ENCODE assay signal across 22 cellular contexts in the genomic region with DNA sequence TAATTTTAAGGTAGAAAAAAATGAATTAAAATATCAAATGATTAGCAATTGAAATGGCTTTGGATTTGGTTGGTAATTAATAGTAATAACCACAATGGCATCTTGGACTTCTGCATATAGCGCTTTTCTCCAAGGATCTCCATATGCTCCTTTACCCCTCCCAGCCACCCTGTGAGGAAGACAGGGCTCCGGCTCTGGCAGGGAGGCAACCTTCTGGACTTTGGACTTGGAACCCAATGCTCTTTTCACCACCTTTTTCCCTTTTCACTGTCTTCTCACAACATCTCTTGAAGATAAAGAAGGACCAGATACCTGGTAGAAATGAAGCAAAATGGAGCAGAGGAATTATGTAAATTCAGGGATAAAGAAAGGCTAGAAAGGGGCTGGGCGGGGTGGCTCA. TPM values are rescaled to one million over a fixed set of nuclear protein-coding genes. Genes with fewer than 3 reads are reported as not detected.
DNase-seq lines count a peak whose midpoint lies in the region; ATAC-seq and TF ChIP-seq lines count a peak whose summit lies in the region.
"Had no signal": no experiment of that assay in that cellular context is flagged by ENCODE, and none has a peak within 500 bp of the region (broad histone marks: within the 10 kb centered on the region; RNA-seq: fewer than 3 reads in every experiment).

No MANE protein-coding gene starts in this region.

- intact Hi-C loops in activated naive CD4-positive, alpha-beta T cell treated with anti-CD3 and anti-CD28 coated beads for 36 hours (cut with micrococcal nuclease), result no loop called here
- intact Hi-C loops in activated T-helper 1 cell treated with anti-CD3 and anti-CD28 coated beads, Interleukin-12 subunit alpha, Interleukin-12 subunit beta, Interleukin-2, Interleukin-4 antibody, amounts not matched to agents 30 ng/mL and 10 ng/mL and 1 ng/mL, durations not matched to agents 14 hours and 24 hours and 36 hours (cut with micrococcal nuclease), result loop anchor here (2.0 to 5.0 kb wide), 2 partner anchors 89 to 465 kb away; no protein-coding TSS in a partner anchor
- intact Hi-C loops in mucosa of descending colon (cut with DNase I, micrococcal nuclease), result no loop called here
- intact Hi-C loops in heart left ventricle (cut with DNase I), result no loop called here

- H3K27me3 ChIP-seq in heart left ventricle, result no peaks in the 10 kb centered on the region
- H3K27me3 ChIP-seq: BLaER1 had no signal

- CTCF ChIA-PET in activated naive CD4-positive, alpha-beta T cell treated with anti-CD3 and anti-CD28 coated beads for 36 hours (lab: Charles Lee), result interaction anchor here (0.7 kb wide), 1 partner anchor 10 kb away, joined by 3 read pairs; no protein-coding TSS in a partner anchor

- H3K27ac Mint-ChIP-seq in activated naive CD4-positive, alpha-beta T cell treated with anti-CD3 and anti-CD28 coated beads, Interleukin-2, amount 50 U/mL, for 24 hours, result peak overlapping the region; percentile 59
- H3K27ac Mint-ChIP-seq in activated naive CD4-positive, alpha-beta T cell treated with anti-CD3 and anti-CD28 coated beads for 36 hours, result no peak overlapping the region
- peak overlapping the region; percentile 15 for H3K27ac Mint-ChIP-seq in activated T-helper 1 cell treated with anti-CD3 and anti-CD28 coated beads, Interleukin-12 subunit alpha, Interleukin-12 subunit beta, Interleukin-2, Interleukin-4 antibody, amounts not matched to agents 30 ng/mL and 10 ng/mL and 1 ng/mL, durations not matched to agents 14 hours and 24 hours and 36 hours
- H3K27ac Mint-ChIP-seq: B cell; CD8-positive, alpha-beta T cell; HFFc6 had no signal

- ATAC-seq in left lobe of liver (peak; percentile 31), mucosa of descending colon (peak; percentile 70), heart left ventricle (no peak)
- ATAC-seq: CD8-positive, alpha-beta T cell; GM12878 had no signal

- H3K36me3 Mint-ChIP-seq in activated naive CD4-positive, alpha-beta T cell treated with anti-CD3 and anti-CD28 coated beads, Interleukin-2, amount 50 U/mL, for 24 hours, result peaks cover 2% of the 10 kb centered on the region
- no peaks in the 10 kb centered on the region for H3K36me3 Mint-ChIP-seq in activated naive CD4-positive, alpha-beta T cell treated with anti-CD3 and anti-CD28 coated beads for 36 hours (ENCODE audit: low read depth)
- peaks cover under 1% of the 10 kb centered on the region for H3K36me3 Mint-ChIP-seq in activated T-helper 1 cell treated with anti-CD3 and anti-CD28 coated beads, Interleukin-12 subunit alpha, Interleukin-12 subunit beta, Interleukin-2, Interleukin-4 antibody, amounts not matched to agents 30 ng/mL and 10 ng/mL and 1 ng/mL, durations not matched to agents 14 hours and 24 hours and 36 hours (ENCODE audit: low read depth)
- H3K36me3 Mint-ChIP-seq: CD8-positive, alpha-beta T cell had no signal

- no peak overlapping the region for H3K4me3 ChIP-seq in mucosa of descending colon
- no peak overlapping the region for H3K4me3 ChIP-seq in heart left ventricle
- H3K4me3 ChIP-seq: BLaER1, GM12878, HAP-1 had no signal

- peaks cover 64% of the 10 kb centered on the region for H3K4me1 Mint-ChIP-seq in activated naive CD4-positive, alpha-beta T cell treated with anti-CD3 and anti-CD28 coated beads, Interleukin-2, amount 50 U/mL, for 24 hours
- H3K4me1 Mint-ChIP-seq in activated naive CD4-positive, alpha-beta T cell treated with anti-CD3 and anti-CD28 coated beads for 36 hours (ENCODE audit: low read depth), result peaks cover 46% of the 10 kb centered on the region
- H3K4me1 Mint-ChIP-seq in activated T-helper 1 cell treated with anti-CD3 and anti-CD28 coated beads, Interleukin-12 subunit alpha, Interleukin-12 subunit beta, Interleukin-2, Interleukin-4 antibody, amounts not matched to agents 30 ng/mL and 10 ng/mL and 1 ng/mL, durations not matched to agents 14 hours and 24 hours and 36 hours (ENCODE audit: low read depth), result peaks cover 55% of the 10 kb centered on the region

- DNase-seq in activated naive CD4-positive, alpha-beta T cell treated with anti-CD3 and anti-CD28 coated beads for 36 hours, result no peak
- no peak for DNase-seq in activated T-helper 1 cell treated with anti-CD3 and anti-CD28 coated beads, Interleukin-12 subunit alpha, Interleukin-12 subunit beta, Interleukin-2, Interleukin-4 antibody, amounts not matched to agents 30 ng/mL and 10 ng/mL and 1 ng/mL, durations not matched to agents 14 hours and 24 hours and 36 hours (ENCODE audit: low spot score)
- DNase-seq in left lobe of liver (ENCODE audit: low spot score), result no peak
- peak in 2 of 3 donors; percentile 30 to 33 for DNase-seq in mucosa of descending colon
- no peak for DNase-seq in NCI-H524 treated with DMSO at 0.1 percent for 48 hours (lab: John Stamatoyannopoulos, UW)
- DNase-seq in heart left ventricle, result no peak
- DNase-seq in DMS114 treated with DMSO at 0.1 percent for 48 hours (lab: John Stamatoyannopoulos, UW; ENCODE audit: unreplicated experiment), result no peak
- DNase-seq: Caco-2; CD4-positive, CD25-positive, alpha-beta regulatory T cell; CD8-positive, alpha-beta T cell; DMS79; EL; GDM1; GOT3; HFFc6 had no signal

- no peaks in the 10 kb centered on the region for H3K9me3 ChIP-seq in mucosa of descending colon
- no peaks in the 10 kb centered on the region for H3K9me3 ChIP-seq in heart left ventricle
- H3K9me3 ChIP-seq: BLaER1, Caco-2, HAP-1 had no signal

- no peak overlapping the region for H3K4me3 Mint-ChIP-seq in activated naive CD4-positive, alpha-beta T cell treated with anti-CD3 and anti-CD28 coated beads, Interleukin-2, amount 50 U/mL, for 24 hours
- no peak overlapping the region for H3K4me3 Mint-ChIP-seq in activated naive CD4-positive, alpha-beta T cell treated with anti-CD3 and anti-CD28 coated beads for 36 hours
- no peak overlapping the region for H3K4me3 Mint-ChIP-seq in activated T-helper 1 cell treated with anti-CD3 and anti-CD28 coated beads, Interleukin-12 subunit alpha, Interleukin-12 subunit beta, Interleukin-2, Interleukin-4 antibody, amounts not matched to agents 30 ng/mL and 10 ng/mL and 1 ng/mL, durations not matched to agents 14 hours and 24 hours and 36 hours
- H3K4me3 Mint-ChIP-seq: B cell; CD8-positive, alpha-beta T cell; HFFc6 had no signal

- H3K4me1 ChIP-seq in mucosa of descending colon (ENCODE audit: low read depth), result no peaks in the 10 kb centered on the region
- peaks cover 0 to 16% (median 0%) of the 10 kb centered on the region in 12 donors for H3K4me1 ChIP-seq in heart left ventricle

- WGBS in heart left ventricle, 4 donors, result 92 to 100% (median 95%) methylated on average over 3 of the region's 3 CpGs

- TF ChIP-seq POLR2A in heart left ventricle (IDR thresholded peaks at IDR 0.05), result no peak

- H3K36me3 ChIP-seq in mucosa of descending colon (ENCODE audit: low read depth) (no peaks in the 10 kb centered on the region), heart left ventricle (no peaks in the 10 kb centered on the region)
- H3K36me3 ChIP-seq: BLaER1, HAP-1 had no signal

- H3K27ac ChIP-seq in heart left ventricle, result no peak overlapping the region
- H3K27ac ChIP-seq: 22Rv1, BLaER1, C4-2B had no signal

- no peaks in the 10 kb centered on the region for H3K9me3 Mint-ChIP-seq in activated naive CD4-positive, alpha-beta T cell treated with anti-CD3 and anti-CD28 coated beads, Interleukin-2, amount 50 U/mL, for 24 hours
- no peaks in the 10 kb centered on the region for H3K9me3 Mint-ChIP-seq in activated naive CD4-positive, alpha-beta T cell treated with anti-CD3 and anti-CD28 coated beads for 36 hours
- no peaks in the 10 kb centered on the region for H3K9me3 Mint-ChIP-seq in activated T-helper 1 cell treated with anti-CD3 and anti-CD28 coated beads, Interleukin-12 subunit alpha, Interleukin-12 subunit beta, Interleukin-2, Interleukin-4 antibody, amounts not matched to agents 30 ng/mL and 10 ng/mL and 1 ng/mL, durations not matched to agents 14 hours and 24 hours and 36 hours
- H3K9me3 Mint-ChIP-seq: CD4-positive, CD25-positive, alpha-beta regulatory T cell; CD8-positive, alpha-beta T cell; HFFc6 had no signal

- no peak for TF ChIP-seq CTCF in mucosa of descending colon (IDR thresholded peaks at IDR 0.05)
- TF ChIP-seq CTCF in heart left ventricle (IDR thresholded peaks at IDR 0.05), result no peak

- H3K27me3 Mint-ChIP-seq in activated naive CD4-positive, alpha-beta T cell treated with anti-CD3 and anti-CD28 coated beads, Interleukin-2, amount 50 U/mL, for 24 hours, result no peaks in the 10 kb centered on the region
- no peaks in the 10 kb centered on the region for H3K27me3 Mint-ChIP-seq in activated naive CD4-positive, alpha-beta T cell treated with anti-CD3 and anti-CD28 coated beads for 36 hours (ENCODE audit: low read depth)
- H3K27me3 Mint-ChIP-seq in activated T-helper 1 cell treated with anti-CD3 and anti-CD28 coated beads, Interleukin-12 subunit alpha, Interleukin-12 subunit beta, Interleukin-2, Interleukin-4 antibody, amounts not matched to agents 30 ng/mL and 10 ng/mL and 1 ng/mL, durations not matched to agents 14 hours and 24 hours and 36 hours (ENCODE audit: insufficient read depth), result no peaks in the 10 kb centered on the region
- H3K27me3 Mint-ChIP-seq: B cell; CD4-positive, CD25-positive, alpha-beta regulatory T cell had no signal

RNA-seq across cellular contexts. Expression of gene SERTAD2, which starts 23.8 kb away (rescaled TPM):
- total RNA-seq in activated naive CD4-positive, alpha-beta T cell treated with anti-CD3 and anti-CD28 coated beads for 36 hours, result 10 to 100 TPM; 11.4 to 11.6 TPM
- total RNA-seq in activated T-helper 1 cell treated with anti-CD3 and anti-CD28 coated beads, Interleukin-12 subunit alpha, Interleukin-12 subunit beta, Interleukin-2, Interleukin-4 antibody, amounts not matched to agents 30 ng/mL and 10 ng/mL and 1 ng/mL, durations not matched to agents 14 hours and 24 hours and 36 hours, result 27.3 and 28.5 TPM in 2 replicates
- total RNA-seq in left lobe of liver, result 13.8 TPM
- total RNA-seq in mucosa of descending colon, result 10 to 100 TPM; 17.3 to 20.6 (median 20.6) TPM
- total RNA-seq in heart left ventricle, result 10 to 100 TPM; 12.2 to 21.6 (median 16.1) TPM
- polyA plus RNA-seq in heart left ventricle, result 10 to 100 TPM in 1 of 2 donors, 1 to 10 TPM in 1; 5.1 to 12.6 TPM

Comparison
In these comparisons a context has a peak if more than half of its experiments do, and no peak if none do; other contexts are left out.
1. DNase-seq: peak in mucosa of descending colon (2 of 3); none in activated naive CD4-positive, alpha-beta T cell treated with anti-CD3 and anti-CD28 coated beads for 36 hours (single experiment), activated T-helper 1 cell treated with anti-CD3 and anti-CD28 coated beads, Interleukin-12 subunit alpha, Interleukin-12 subunit beta, Interleukin-2, Interleukin-4 antibody, amounts not matched to agents 30 ng/mL and 10 ng/mL and 1 ng/mL, durations not matched to agents 14 hours and 24 hours and 36 hours (single experiment), left lobe of liver (single experiment), NCI-H524 treated with DMSO at 0.1 percent for 48 hours (single experiment), heart left ventricle (0 of 5) and DMS114 treated with DMSO at 0.1 percent for 48 hours (single experiment).
2. ATAC-seq: peak in left lobe of liver (single experiment) and mucosa of descending colon (single experiment); none in heart left ventricle (0 of 4).